16 cellular contexts compared by ENCODE assay signal in genomic region chr12:59040043-59040442, GRCh38.
DNase-seq lines count a peak whose midpoint lies in the region; ATAC-seq and TF ChIP-seq lines count a peak whose summit lies in the region.
"Had no signal": no experiment of that assay in that cellular context is flagged by ENCODE, and none has a peak within 500 bp of the region (broad histone marks: within the 10 kb centered on the region; RNA-seq: fewer than 3 reads in every experiment).

No MANE protein-coding gene starts in this region.

- H3K4me3 ChIP-seq in NT2/D1 (ENCODE audit: insufficient read length, low read depth) (no peak overlapping the region), ectodermal cell (ENCODE audit: insufficient read depth, low read depth, low read length) (no peak overlapping the region), mesodermal cell (ENCODE audit: extremely low read depth, insufficient read depth, low read length, poor library complexity, severe bottlenecking) (no peak overlapping the region), suprapubic skin (no peak overlapping the region)
- H3K4me3 ChIP-seq: heart right ventricle, right atrium auricular region had no signal

- H3K27ac ChIP-seq in ectodermal cell (ENCODE audit: insufficient read depth, low read depth, low read length, poor library complexity, severe bottlenecking): peak overlapping the region; percentile 80
- peak overlapping the region; percentile 93 for H3K27ac ChIP-seq in mesodermal cell (ENCODE audit: low read depth, low read length, severe bottlenecking)
- peak overlapping the region; percentile 80 for H3K27ac ChIP-seq in suprapubic skin
- H3K27ac ChIP-seq: heart right ventricle, right atrium auricular region had no signal

- 86 to 94% methylated on average over 2 of the region's 2 CpGs for WGBS in ectodermal cell, 2 experiments
- 90 to 92% methylated on average over 2 of the region's 2 CpGs for WGBS in mesodermal cell (ENCODE audit: insufficient coverage in 2 of 2), 2 experiments
- 50% methylated on average over 2 of the region's 2 CpGs for WGBS in suprapubic skin

- H3K4me1 ChIP-seq in NT2/D1 (ENCODE audit: insufficient read depth, insufficient read length) (no peaks in the 10 kb centered on the region), ectodermal cell (ENCODE audit: control insufficient read depth, insufficient read depth, low read length) (peaks cover 36% of the 10 kb centered on the region), mesodermal cell (ENCODE audit: control insufficient read depth, insufficient read depth, low read length, poor library complexity, severe bottlenecking) (peaks cover 22% of the 10 kb centered on the region), suprapubic skin (peaks cover 59% of the 10 kb centered on the region)
- H3K4me1 ChIP-seq: right atrium auricular region had no signal

- H3K9me3 ChIP-seq in NT2/D1 (ENCODE audit: insufficient read depth, low read length): no peaks in the 10 kb centered on the region
- no peaks in the 10 kb centered on the region for H3K9me3 ChIP-seq in ectodermal cell (ENCODE audit: control insufficient read depth, low read length)
- no peaks in the 10 kb centered on the region for H3K9me3 ChIP-seq in mesodermal cell (ENCODE audit: control insufficient read depth, low read length)
- H3K9me3 ChIP-seq in suprapubic skin: no peaks in the 10 kb centered on the region
- H3K9me3 ChIP-seq: heart right ventricle, right atrium auricular region had no signal

- no peak for TF ChIP-seq EP300 in suprapubic skin (IDR thresholded peaks at IDR 0.05)

- no peak for ATAC-seq in Right ventricle myocardium superior (ENCODE audit: poor library complexity)
- ATAC-seq: activated CD4-positive, CD25-positive, alpha-beta regulatory T cell treated with anti-CD3 and anti-CD28 coated beads, Interleukin-2, amount 50 U/mL, for 24 hours; activated CD8-positive, alpha-beta memory T cell treated with anti-CD3 and anti-CD28 coated beads, Interleukin-2, amount 10 ng/mL, durations not matched to agents 7 days and 5 days; heart right ventricle had no signal

- H3K27me3 ChIP-seq in NT2/D1 (ENCODE audit: insufficient read depth, insufficient read length) (no peaks in the 10 kb centered on the region), ectodermal cell (ENCODE audit: control insufficient read depth, insufficient read depth, low read length, poor library complexity, severe bottlenecking) (no peaks in the 10 kb centered on the region), suprapubic skin (no peaks in the 10 kb centered on the region)
- H3K27me3 ChIP-seq: heart right ventricle, right atrium auricular region had no signal

- peak overlapping the region; percentile 2 for H3K9ac ChIP-seq in NT2/D1 (ENCODE audit: insufficient read length, low read depth)

- no peak for TF ChIP-seq CTCF in suprapubic skin (IDR thresholded peaks at IDR 0.05)

- TF ChIP-seq POLR2A in suprapubic skin (IDR thresholded peaks at IDR 0.05): no peak

- H3K36me3 ChIP-seq in NT2/D1 (ENCODE audit: insufficient read depth, insufficient read length, low read length): no peaks in the 10 kb centered on the region
- no peaks in the 10 kb centered on the region for H3K36me3 ChIP-seq in ectodermal cell (ENCODE audit: control insufficient read depth, insufficient read depth, low read length)
- H3K36me3 ChIP-seq in mesodermal cell (ENCODE audit: control insufficient read depth, insufficient read depth, low read length): no peaks in the 10 kb centered on the region
- no peaks in the 10 kb centered on the region for H3K36me3 ChIP-seq in suprapubic skin
- H3K36me3 ChIP-seq: heart right ventricle, right atrium auricular region had no signal

- intact Hi-C loops in Right ventricle myocardium superior (cut with DNase I): no loop called here

- DNase-seq in NT2/D1 (ENCODE audit: low read depth, low spot score) (no peak), suprapubic skin (ENCODE audit: low spot score in 2 of 2) (no peak), Right ventricle myocardium superior (no peak)
- no peak for DNase-seq in activated CD4-positive, alpha-beta T cell treated with anti-CD3 and anti-CD28 coated beads, Interleukin-2, amount 50 U/mL, for 48 hours
- no peak for DNase-seq in activated T-cell treated with anti-CD3 and anti-CD28 coated beads, Interleukin-2, amount 50 U/mL, for 1 hour
- DNase-seq: activated CD8-positive, alpha-beta memory T cell treated with anti-CD3 and anti-CD28 coated beads, Interleukin-2, amount 10 ng/mL, durations not matched to agents 7 days and 5 days; activated effector memory CD4-positive, alpha-beta T cell treated with anti-CD3 and anti-CD28 coated beads, Interleukin-2, amount 50 U/mL, for 16 hours; cortex of kidney; heart right ventricle; NCI-H446 treated with DMSO at 0.1 percent for 48 hours; SHP77 treated with DMSO at 0.1 percent for 48 hours; stimulated activated CD4-positive, alpha-beta T cell treated with anti-CD3 and anti-CD28 coated beads, Interleukin-2, amount 100 ng/mL, for 24 hours had no signal
